In genomic region chr22:23163665-23164064, GRCh38 we compare ENCODE assay signal across 13 cellular contexts. TPM values are rescaled to one million over a fixed set of nuclear protein-coding genes. Genes with fewer than 3 reads are reported as not detected.
DNase-seq lines count a peak whose midpoint lies in the region; FAIRE-seq and TF ChIP-seq lines count a peak whose summit lies in the region.
"Had no signal": no experiment of that assay in that cellular context is flagged by ENCODE, and none has a peak within 500 bp of the region (broad histone marks: within the 10 kb centered on the region; RNA-seq: fewer than 3 reads in every experiment).

No MANE protein-coding gene starts in this region.

- no peak for FAIRE-seq in GM12892 (lab: Jason Lieb, UNC)

- H3K4me1 ChIP-seq in adrenal gland (replicated peaks in 1 of 2), result no peaks in the 10 kb centered on the region

- TF ChIP-seq CTCF in adrenal gland (IDR thresholded peaks at IDR 0.05), result no peak

- no peaks in the 10 kb centered on the region for H3K36me3 ChIP-seq in adrenal gland (replicated peaks in 1 of 2)

- peak; percentile 35 for DNase-seq in AG08396 (ENCODE audit: low spot score)
- DNase-seq in adrenal gland, result peak in 4 of 7 donors; percentile 35 to 69 (median 45)
- DNase-seq in medulla oblongata (ENCODE audit: extremely low spot score), result peak; percentile 89
- DNase-seq in activated gamma-delta T cell treated with Interleukin-2 at 50 U/mL for 16 hours, result no peak
- no peak for DNase-seq in GM12892 (ENCODE audit: insufficient read length)
- DNase-seq in stimulated activated CD4-positive, alpha-beta T cell treated with anti-CD3 and anti-CD28 coated beads, Interleukin-4, amount 100 ng/mL, for 1 hour, result no peak
- DNase-seq: activated CD8-positive, alpha-beta memory T cell treated with anti-CD3 and anti-CD28 coated beads, Interleukin-2, amount 50 U/mL, for 48 hours; GDM1; H9; NCI-H1048; spleen had no signal

- TF ChIP-seq POLR2A in adrenal gland (IDR thresholded peaks at IDR 0.05), result no peak
- no peak for TF ChIP-seq POLR2A in GM12892 (IDR thresholded peaks at IDR 0.05; ENCODE audit: low read depth, low read length)

- no peak overlapping the region for H3K4me3 ChIP-seq in adrenal gland
- H3K4me3 ChIP-seq: spleen had no signal

- no peaks in the 10 kb centered on the region for H3K27me3 ChIP-seq in adrenal gland
- H3K27me3 ChIP-seq: spleen had no signal

- no peaks in the 10 kb centered on the region for H3K9me3 ChIP-seq in adrenal gland (replicated peaks in 1 of 3)
- H3K9me3 ChIP-seq: spleen had no signal

- intact Hi-C loops in adrenal gland (cut with DNase I), result no loop called here

- no peak overlapping the region for H3K27ac ChIP-seq in adrenal gland
- H3K27ac ChIP-seq: spleen had no signal

- 61 to 90% (median 82%) methylated on average over 3 to 8 of the region's 8 CpGs for WGBS in adrenal gland, 4 donors

RNA-seq across cellular contexts. Expression of gene BCR, which starts 16.6 kb away (rescaled TPM):
- total RNA-seq in adrenal gland, result 10 to 100 TPM; 37.4 to 64.3 (median 50.6) TPM
- polyA plus RNA-seq in adrenal gland, result 10 to 100 TPM; 18.7 to 26.5 (median 23.7) TPM
- polyA plus RNA-seq in GM12892 (2012; ENCODE audit: missing spikeins), result 9.2 TPM

RNA-seq across cellular contexts. Expression of gene RAB36, which starts 18.4 kb away (rescaled TPM):
- total RNA-seq in adrenal gland, result 10 to 100 TPM in 2 of 8 donors, 1 to 10 TPM in 6; 4.0 to 13.0 (median 8.6) TPM
- polyA plus RNA-seq in adrenal gland, result 1 to 10 TPM; 6.5 to 7.3 (median 7.0) TPM
- not detected for polyA plus RNA-seq in GM12892 (2012; ENCODE audit: missing spikeins)
- total RNA-seq: T-helper 2 cell treated with Interferon-gamma antibody and Interleukin-4, amounts not matched to agents 100 ng/mL and 5 ng/mL, for 36 hours had no signal

RNA-seq across cellular contexts. Expression of gene RSPH14, which starts 21.9 kb away (rescaled TPM):
- total RNA-seq in adrenal gland, result 10 to 100 TPM in 1 of 8 donors, 1 to 10 TPM in 3, under 1 TPM in 2, not detected in 2; 0.49 to 18.3 (median 2.4) TPM
- polyA plus RNA-seq in adrenal gland, result 1 to 10 TPM; 3.2 to 4.8 (median 3.6) TPM
- polyA plus RNA-seq in GM12892 (2012; ENCODE audit: missing spikeins), result not detected
- total RNA-seq: H9; lung microvascular endothelial cell; T-helper 2 cell treated with Interferon-gamma antibody and Interleukin-4, amounts not matched to agents 100 ng/mL and 5 ng/mL, for 36 hours had no signal

Comparison
In these comparisons a context has a peak if more than half of its experiments do, and no peak if none do; other contexts are left out.
1. DNase-seq: peak in AG08396 (single experiment), adrenal gland (4 of 7) and medulla oblongata (single experiment); none in activated gamma-delta T cell treated with Interleukin-2 at 50 U/mL for 16 hours (single experiment), GM12892 (single experiment) and stimulated activated CD4-positive, alpha-beta T cell treated with anti-CD3 and anti-CD28 coated beads, Interleukin-4, amount 100 ng/mL, for 1 hour (single experiment).